Comparison of ENCODE assay signal across 8 cellular contexts in genomic region chr17:38257013-38257621, GRCh38.
DNase-seq lines count a peak whose midpoint lies in the region; ATAC-seq and TF ChIP-seq lines count a peak whose summit lies in the region.
"Not testable (repeated sequence)": the region's sequence is repeated elsewhere in the genome, so short reads cannot be mapped to it uniquely, and the experiment has no call there.

No MANE protein-coding gene starts in this region.

- H3K4me3 ChIP-seq in choroid plexus epithelial cell (ENCODE audit: low read depth, low read length), result peak overlapping the region; percentile 57

- not testable (repeated sequence) for H3K27me3 ChIP-seq in layer of hippocampus (ENCODE audit: control insufficient read depth, insufficient read depth, low read length)

- ATAC-seq in HG03432 (IDR thresholded peaks at IDR 0.05; ENCODE audit: unreplicated experiment), result peak; percentile 86

- peak; percentile 87 for DNase-seq in Ammon's horn (ENCODE audit: low spot score)
- peak; percentile 63 for DNase-seq in GM19240 (ENCODE audit: insufficient read length, low spot score)
- DNase-seq in NCI-H524 treated with DMSO at 0.1 percent for 48 hours (lab: John Stamatoyannopoulos, UW), result peak; percentile 47
- DNase-seq in activated CD4-positive, alpha-beta T cell treated with anti-CD3 and anti-CD28 coated beads for 48 hours, result peak; percentile 84
- DNase-seq in choroid plexus epithelial cell (ENCODE audit: low read depth), result peak; percentile 76
- peak; percentile 58 to 65 for DNase-seq in stimulated activated CD4-positive, alpha-beta T cell treated with anti-CD3 and anti-CD28 coated beads, Interleukin-1b, Interleukin-23, amount 100 ng/mL, for 1 hour (ENCODE audit: low read depth in 2 of 2)

- H3K27ac ChIP-seq in layer of hippocampus (ENCODE audit: low read depth, low read length), result peak overlapping the region; percentile 46

- TF ChIP-seq CTCF in choroid plexus epithelial cell (conservative IDR thresholded peaks at IDR 0.05; ENCODE audit: low read depth, low read length), result not testable (repeated sequence)

Comparison
In these comparisons a context has a peak if more than half of its experiments do, and no peak if none do; other contexts are left out.
1. Peak in every context shown above with its lines: DNase-seq, ATAC-seq, H3K4me3 ChIP-seq and H3K27ac ChIP-seq.